In the genomic region with DNA sequence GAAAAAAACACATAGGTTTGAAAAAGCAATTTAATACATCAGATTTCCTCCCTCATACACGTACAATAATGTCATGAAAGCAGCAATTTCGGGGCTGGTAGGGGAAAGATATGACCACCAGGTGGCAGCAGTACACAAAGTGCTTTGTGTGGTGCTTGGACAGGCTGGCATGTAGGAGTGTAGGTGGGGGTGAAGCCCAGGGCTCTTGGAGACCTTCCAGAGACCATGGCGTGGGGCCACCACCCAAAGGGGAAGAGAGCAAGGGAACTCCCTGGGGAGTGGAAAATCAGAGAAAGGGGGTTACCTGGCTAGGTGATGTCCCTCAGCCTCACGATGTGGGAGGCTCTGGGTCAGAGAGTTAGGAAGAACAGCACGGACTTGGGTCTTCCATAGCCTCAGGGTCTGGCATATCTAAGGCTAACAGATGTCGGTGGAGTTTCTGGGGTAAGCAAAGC, we compare ENCODE assay signal across 8 cellular contexts. TPM values are rescaled to one million over a fixed set of nuclear protein-coding genes. Genes with fewer than 3 reads are reported as not detected.
DNase-seq lines count a peak whose midpoint lies in the region; ATAC-seq and TF ChIP-seq lines count a peak whose summit lies in the region.

No MANE protein-coding gene starts in this region.

- H3K36me3 ChIP-seq in colonic mucosa, result no peaks in the 10 kb centered on the region

- WGBS in lower leg skin, 2 donors, result 16 to 22% methylated on average over 6 of the region's 6 CpGs

- TF ChIP-seq POLR2A in lower leg skin (IDR thresholded peaks at IDR 0.05), result no peak

- no peak overlapping the region for H3K4me3 Mint-ChIP-seq in activated CD4-positive, alpha-beta T cell treated with anti-CD3 and anti-CD28 coated beads for 36 hours

- H3K9me3 Mint-ChIP-seq in activated CD4-positive, alpha-beta T cell treated with anti-CD3 and anti-CD28 coated beads for 36 hours (ENCODE audit: low read depth), result peaks cover 3% of the 10 kb centered on the region

- peaks cover 27% of the 10 kb centered on the region for H3K4me1 Mint-ChIP-seq in activated CD4-positive, alpha-beta T cell treated with anti-CD3 and anti-CD28 coated beads for 36 hours

- H3K4me1 ChIP-seq in colonic mucosa, result no peaks in the 10 kb centered on the region

- H3K9ac ChIP-seq in colonic mucosa (ENCODE audit: low read depth in 2 of 2, low read length in 2 of 2), result no peak overlapping the region

- peak; percentile 66 for TF ChIP-seq CTCF in colonic mucosa (IDR thresholded peaks at IDR 0.05)
- TF ChIP-seq CTCF in lower leg skin (IDR thresholded peaks at IDR 0.05), result peak in 1 of 3 donors; percentile 54

- H3K27ac Mint-ChIP-seq in activated CD4-positive, alpha-beta T cell treated with anti-CD3 and anti-CD28 coated beads for 36 hours, result peak overlapping the region; percentile 75

- peaks cover 48% of the 10 kb centered on the region for H3K27me3 Mint-ChIP-seq in activated CD4-positive, alpha-beta T cell treated with anti-CD3 and anti-CD28 coated beads for 36 hours

- intact Hi-C loops in activated CD4-positive, alpha-beta T cell treated with anti-CD3 and anti-CD28 coated beads for 36 hours (cut with DNase I, micrococcal nuclease), result loop anchor here (1.0 to 10.0 kb wide), 3 partner anchors 136 to 562 kb away; no protein-coding TSS in a partner anchor
- intact Hi-C loops in colonic mucosa (cut with DNase I), result loop anchor here (5.0 kb wide), 1 partner anchor 317 kb away; no protein-coding TSS in a partner anchor
- intact Hi-C loops in lower leg skin (cut with DNase I; ENCODE audit: low total_unique reads), result no loop called here

- peak; percentile 73 for ATAC-seq in HG03354 (IDR thresholded peaks at IDR 0.05; ENCODE audit: poor library complexity, severe bottlenecking, unreplicated experiment)
- peak; percentile 74 for ATAC-seq in activated CD4-positive, alpha-beta T cell treated with anti-CD3 and anti-CD28 coated beads for 36 hours

- no peaks in the 10 kb centered on the region for H3K27me3 ChIP-seq in colonic mucosa

- no peaks in the 10 kb centered on the region for H3K9me3 ChIP-seq in colonic mucosa

- H3K4me3 ChIP-seq in colonic mucosa, result no peak overlapping the region
- no peak overlapping the region for H3K4me3 ChIP-seq in lower leg skin (ENCODE audit: low read depth, poor library complexity, severe bottlenecking)

- DNase-seq in CD1c-positive myeloid dendritic cell (ENCODE audit: extremely low spot score) (peak; percentile 87), GM19238 (ENCODE audit: insufficient read length, low spot score) (peak; percentile 31), NCI-H524 (lab: John Stamatoyannopoulos, UW) (peak; percentile 48 to 74), colonic mucosa (peak; percentile 67), lower leg skin (ENCODE audit: low spot score in 2 of 2) (peak; percentile 66 to 93)
- peak; percentile 82 for DNase-seq in activated CD4-positive, alpha-beta T cell treated with anti-CD3 and anti-CD28 coated beads for 36 hours
- DNase-seq in stimulated activated CD8-positive, alpha-beta memory T cell treated with anti-CD3 and anti-CD28 coated beads, Interleukin-15, amount 100 ng/mL, for 1 hour (ENCODE audit: low read depth), result peak; percentile 29

- POLR2A ChIA-PET in activated CD4-positive, alpha-beta T cell treated with anti-CD3 and anti-CD28 coated beads for 36 hours (lab: Charles Lee), result no interaction called here

- CTCF ChIA-PET in activated CD4-positive, alpha-beta T cell treated with anti-CD3 and anti-CD28 coated beads for 36 hours (lab: Charles Lee), result interaction anchor here (0.7 to 4.2 kb wide), 7 partner anchors 10 to 363 kb away, joined by 3 to 30 read pairs (median 3); no protein-coding TSS in a partner anchor

- no peaks in the 10 kb centered on the region for H3K36me3 Mint-ChIP-seq in activated CD4-positive, alpha-beta T cell treated with anti-CD3 and anti-CD28 coated beads for 36 hours (ENCODE audit: low read depth)

- H3K27ac ChIP-seq in colonic mucosa, result no peak overlapping the region

RNA-seq across cellular contexts. Expression of a gene that starts 11.8 kb away (rescaled TPM):
- total RNA-seq in activated CD4-positive, alpha-beta T cell treated with anti-CD3 and anti-CD28 coated beads for 36 hours, result under 1 TPM; 0.21 to 0.40 TPM
- total RNA-seq in colonic mucosa (not detected), lower leg skin (not detected)

Comparison
In these comparisons a context has a peak if more than half of its experiments do, and no peak if none do; other contexts are left out.
1. DNase-seq: peak in every context shown above with its lines; median percentile 87 in CD1c-positive myeloid dendritic cell; 82 in activated CD4-positive, alpha-beta T cell treated with anti-CD3 and anti-CD28 coated beads for 36 hours; 80 in lower leg skin; 67 in colonic mucosa; 61 in NCI-H524; 31 in GM19238; 29 in stimulated activated CD8-positive, alpha-beta memory T cell treated with anti-CD3 and anti-CD28 coated beads, Interleukin-15, amount 100 ng/mL, for 1 hour.